Comparison of ENCODE assay signal across 1 cellular context in the genomic region with DNA sequence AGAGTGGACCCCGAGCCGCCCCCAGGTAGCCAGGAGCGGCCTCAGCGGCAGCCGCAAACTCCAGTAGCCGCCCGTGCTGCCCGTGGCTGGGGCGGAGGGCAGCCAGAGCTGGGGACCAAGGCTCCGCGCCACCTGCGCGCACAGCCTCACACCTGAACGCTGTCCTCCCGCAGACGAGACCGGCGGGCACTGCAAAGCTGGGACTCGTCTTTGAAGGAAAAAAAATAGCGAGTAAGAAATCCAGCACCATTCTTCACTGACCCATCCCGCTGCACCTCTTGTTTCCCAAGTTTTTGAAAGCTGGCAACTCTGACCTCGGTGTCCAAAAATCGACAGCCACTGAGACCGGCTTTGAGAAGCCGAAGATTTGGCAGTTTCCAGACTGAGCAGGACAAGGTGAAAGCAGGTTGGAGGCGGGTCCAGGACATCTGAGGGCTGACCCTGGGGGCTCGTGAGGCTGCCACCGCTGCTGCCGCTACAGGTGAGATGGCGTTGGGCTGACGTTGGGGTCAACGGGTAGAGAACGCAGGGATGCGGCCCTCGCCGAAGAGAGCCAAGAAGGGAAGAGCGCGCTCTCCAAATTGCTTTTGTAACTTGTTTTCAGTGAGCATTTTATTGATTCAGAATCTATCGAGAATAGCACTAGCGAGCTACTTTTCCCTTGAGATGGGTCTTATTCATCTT.
A peak's percentile ranks its signal among the peaks of the same experiment; 100 is the strongest.
TF ChIP-seq lines count a peak whose summit lies in the region.

No MANE protein-coding gene starts in this region.

TF ChIP-seq in HepG2, 621 proteins besides CTCF, POLR2A, EP300 and RAD21 (continues in another document):
- TF ChIP-seq, protein P1, sequence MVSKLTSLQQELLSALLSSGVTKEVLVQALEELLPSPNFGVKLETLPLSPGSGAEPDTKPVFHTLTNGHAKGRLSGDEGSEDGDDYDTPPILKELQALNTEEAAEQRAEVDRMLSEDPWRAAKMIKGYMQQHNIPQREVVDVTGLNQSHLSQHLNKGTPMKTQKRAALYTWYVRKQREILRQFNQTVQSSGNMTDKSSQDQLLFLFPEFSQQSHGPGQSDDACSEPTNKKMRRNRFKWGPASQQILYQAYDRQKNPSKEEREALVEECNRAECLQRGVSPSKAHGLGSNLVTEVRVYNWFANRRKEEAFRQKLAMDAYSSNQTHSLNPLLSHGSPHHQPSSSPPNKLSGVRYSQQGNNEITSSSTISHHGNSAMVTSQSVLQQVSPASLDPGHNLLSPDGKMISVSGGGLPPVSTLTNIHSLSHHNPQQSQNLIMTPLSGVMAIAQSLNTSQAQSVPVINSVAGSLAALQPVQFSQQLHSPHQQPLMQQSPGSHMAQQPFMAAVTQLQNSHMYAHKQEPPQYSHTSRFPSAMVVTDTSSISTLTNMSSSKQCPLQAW (CRISPR knock-in tag; IDR thresholded peaks at IDR 0.05): peak; percentile 54; the same call in 1 of the 2 replicates
- TF ChIP-seq ZSCAN9 (CRISPR knock-in tag; IDR thresholded peaks at IDR 0.05; ENCODE audit: borderline replicate concordance) (no peak), ZNF619 (CRISPR knock-in tag; IDR thresholded peaks at IDR 0.05) (no peak), ZNF232 (CRISPR knock-in tag; IDR thresholded peaks at IDR 0.05; ENCODE audit: borderline replicate concordance) (0 out of 2 replicates have a peak, but pooled peaks have one; percentile 21), CCAR2 (optimal IDR thresholded peaks at IDR 0.05; ENCODE audit: low read depth, low read length) (no peak), MAFG (CRISPR knock-in tag; IDR thresholded peaks at IDR 0.05) (no peak), ZC3H13 (CRISPR knock-in tag; IDR thresholded peaks at IDR 0.05) (no peak), HNRNPLL (IDR thresholded peaks at IDR 0.05; ENCODE audit: low read depth, low read length, poor library complexity, severe bottlenecking) (no peak), ZNF891 (CRISPR knock-in tag; IDR thresholded peaks at IDR 0.05) (no peak), KLF12 (CRISPR knock-in tag; IDR thresholded peaks at IDR 0.05; ENCODE audit: borderline replicate concordance) (no peak), ARNTL (CRISPR knock-in tag; IDR thresholded peaks at IDR 0.05) (no peak), MAZ (IDR thresholded peaks at IDR 0.05; ENCODE audit: borderline replicate concordance, low read depth, low read length) (no peak), MAZ (CRISPR knock-in tag; IDR thresholded peaks at IDR 0.05; ENCODE audit: low read depth) (no peak), ZNF547 (CRISPR knock-in tag; IDR thresholded peaks at IDR 0.05) (0 out of 2 replicates have a peak, but pooled peaks have one; percentile 56), ISX (CRISPR knock-in tag; conservative IDR thresholded peaks at IDR 0.05) (no peak), MAFK (conservative IDR thresholded peaks at IDR 0.05 in 1 of 2, IDR thresholded peaks at IDR 0.05 in 1 of 2; ENCODE audit: low read length in 2 of 2) (no peak), MTF2 (CRISPR knock-in tag; IDR thresholded peaks at IDR 0.05; ENCODE audit: borderline replicate concordance) (no peak), RFX1 (IDR thresholded peaks at IDR 0.05) (no peak), JUNB (CRISPR knock-in tag; IDR thresholded peaks at IDR 0.05; ENCODE audit: borderline replicate concordance) (no peak), ZNF121 (CRISPR knock-in tag; IDR thresholded peaks at IDR 0.05) (no peak), KAT7 (CRISPR knock-in tag; IDR thresholded peaks at IDR 0.05; ENCODE audit: borderline replicate concordance) (no peak), ZSCAN20 (CRISPR knock-in tag; IDR thresholded peaks at IDR 0.05; ENCODE audit: borderline replicate concordance) (0 out of 2 replicates have a peak, but pooled peaks have one; percentile 37)
- TF ChIP-seq, protein P2, sequence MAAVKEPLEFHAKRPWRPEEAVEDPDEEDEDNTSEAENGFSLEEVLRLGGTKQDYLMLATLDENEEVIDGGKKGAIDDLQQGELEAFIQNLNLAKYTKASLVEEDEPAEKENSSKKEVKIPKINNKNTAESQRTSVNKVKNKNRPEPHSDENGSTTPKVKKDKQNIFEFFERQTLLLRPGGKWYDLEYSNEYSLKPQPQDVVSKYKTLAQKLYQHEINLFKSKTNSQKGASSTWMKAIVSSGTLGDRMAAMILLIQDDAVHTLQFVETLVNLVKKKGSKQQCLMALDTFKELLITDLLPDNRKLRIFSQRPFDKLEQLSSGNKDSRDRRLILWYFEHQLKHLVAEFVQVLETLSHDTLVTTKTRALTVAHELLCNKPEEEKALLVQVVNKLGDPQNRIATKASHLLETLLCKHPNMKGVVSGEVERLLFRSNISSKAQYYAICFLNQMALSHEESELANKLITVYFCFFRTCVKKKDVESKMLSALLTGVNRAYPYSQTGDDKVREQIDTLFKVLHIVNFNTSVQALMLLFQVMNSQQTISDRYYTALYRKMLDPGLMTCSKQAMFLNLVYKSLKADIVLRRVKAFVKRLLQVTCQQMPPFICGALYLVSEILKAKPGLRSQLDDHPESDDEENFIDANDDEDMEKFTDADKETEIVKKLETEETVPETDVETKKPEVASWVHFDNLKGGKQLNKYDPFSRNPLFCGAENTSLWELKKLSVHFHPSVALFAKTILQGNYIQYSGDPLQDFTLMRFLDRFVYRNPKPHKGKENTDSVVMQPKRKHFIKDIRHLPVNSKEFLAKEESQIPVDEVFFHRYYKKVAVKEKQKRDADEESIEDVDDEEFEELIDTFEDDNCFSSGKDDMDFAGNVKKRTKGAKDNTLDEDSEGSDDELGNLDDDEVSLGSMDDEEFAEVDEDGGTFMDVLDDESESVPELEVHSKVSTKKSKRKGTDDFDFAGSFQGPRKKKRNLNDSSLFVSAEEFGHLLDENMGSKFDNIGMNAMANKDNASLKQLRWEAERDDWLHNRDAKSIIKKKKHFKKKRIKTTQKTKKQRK (IDR thresholded peaks at IDR 0.05; ENCODE audit: low read length): no peak
- TF ChIP-seq, protein P3, sequence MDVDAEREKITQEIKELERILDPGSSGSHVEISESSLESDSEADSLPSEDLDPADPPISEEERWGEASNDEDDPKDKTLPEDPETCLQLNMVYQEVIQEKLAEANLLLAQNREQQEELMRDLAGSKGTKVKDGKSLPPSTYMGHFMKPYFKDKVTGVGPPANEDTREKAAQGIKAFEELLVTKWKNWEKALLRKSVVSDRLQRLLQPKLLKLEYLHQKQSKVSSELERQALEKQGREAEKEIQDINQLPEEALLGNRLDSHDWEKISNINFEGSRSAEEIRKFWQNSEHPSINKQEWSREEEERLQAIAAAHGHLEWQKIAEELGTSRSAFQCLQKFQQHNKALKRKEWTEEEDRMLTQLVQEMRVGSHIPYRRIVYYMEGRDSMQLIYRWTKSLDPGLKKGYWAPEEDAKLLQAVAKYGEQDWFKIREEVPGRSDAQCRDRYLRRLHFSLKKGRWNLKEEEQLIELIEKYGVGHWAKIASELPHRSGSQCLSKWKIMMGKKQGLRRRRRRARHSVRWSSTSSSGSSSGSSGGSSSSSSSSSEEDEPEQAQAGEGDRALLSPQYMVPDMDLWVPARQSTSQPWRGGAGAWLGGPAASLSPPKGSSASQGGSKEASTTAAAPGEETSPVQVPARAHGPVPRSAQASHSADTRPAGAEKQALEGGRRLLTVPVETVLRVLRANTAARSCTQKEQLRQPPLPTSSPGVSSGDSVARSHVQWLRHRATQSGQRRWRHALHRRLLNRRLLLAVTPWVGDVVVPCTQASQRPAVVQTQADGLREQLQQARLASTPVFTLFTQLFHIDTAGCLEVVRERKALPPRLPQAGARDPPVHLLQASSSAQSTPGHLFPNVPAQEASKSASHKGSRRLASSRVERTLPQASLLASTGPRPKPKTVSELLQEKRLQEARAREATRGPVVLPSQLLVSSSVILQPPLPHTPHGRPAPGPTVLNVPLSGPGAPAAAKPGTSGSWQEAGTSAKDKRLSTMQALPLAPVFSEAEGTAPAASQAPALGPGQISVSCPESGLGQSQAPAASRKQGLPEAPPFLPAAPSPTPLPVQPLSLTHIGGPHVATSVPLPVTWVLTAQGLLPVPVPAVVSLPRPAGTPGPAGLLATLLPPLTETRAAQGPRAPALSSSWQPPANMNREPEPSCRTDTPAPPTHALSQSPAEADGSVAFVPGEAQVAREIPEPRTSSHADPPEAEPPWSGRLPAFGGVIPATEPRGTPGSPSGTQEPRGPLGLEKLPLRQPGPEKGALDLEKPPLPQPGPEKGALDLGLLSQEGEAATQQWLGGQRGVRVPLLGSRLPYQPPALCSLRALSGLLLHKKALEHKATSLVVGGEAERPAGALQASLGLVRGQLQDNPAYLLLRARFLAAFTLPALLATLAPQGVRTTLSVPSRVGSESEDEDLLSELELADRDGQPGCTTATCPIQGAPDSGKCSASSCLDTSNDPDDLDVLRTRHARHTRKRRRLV (CRISPR knock-in tag; IDR thresholded peaks at IDR 0.05): no peak
- TF ChIP-seq, protein P4, sequence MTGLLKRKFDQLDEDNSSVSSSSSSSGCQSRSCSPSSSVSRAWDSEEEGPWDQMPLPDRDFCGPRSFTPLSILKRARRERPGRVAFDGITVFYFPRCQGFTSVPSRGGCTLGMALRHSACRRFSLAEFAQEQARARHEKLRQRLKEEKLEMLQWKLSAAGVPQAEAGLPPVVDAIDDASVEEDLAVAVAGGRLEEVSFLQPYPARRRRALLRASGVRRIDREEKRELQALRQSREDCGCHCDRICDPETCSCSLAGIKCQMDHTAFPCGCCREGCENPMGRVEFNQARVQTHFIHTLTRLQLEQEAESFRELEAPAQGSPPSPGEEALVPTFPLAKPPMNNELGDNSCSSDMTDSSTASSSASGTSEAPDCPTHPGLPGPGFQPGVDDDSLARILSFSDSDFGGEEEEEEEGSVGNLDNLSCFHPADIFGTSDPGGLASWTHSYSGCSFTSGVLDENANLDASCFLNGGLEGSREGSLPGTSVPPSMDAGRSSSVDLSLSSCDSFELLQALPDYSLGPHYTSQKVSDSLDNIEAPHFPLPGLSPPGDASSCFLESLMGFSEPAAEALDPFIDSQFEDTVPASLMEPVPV (CRISPR knock-in tag; IDR thresholded peaks at IDR 0.05): no peak
- TF ChIP-seq, protein P5, sequence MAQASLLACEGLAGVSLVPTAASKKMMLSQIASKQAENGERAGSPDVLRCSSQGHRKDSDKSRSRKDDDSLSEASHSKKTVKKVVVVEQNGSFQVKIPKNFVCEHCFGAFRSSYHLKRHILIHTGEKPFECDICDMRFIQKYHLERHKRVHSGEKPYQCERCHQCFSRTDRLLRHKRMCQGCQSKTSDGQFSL (CRISPR knock-in tag; IDR thresholded peaks at IDR 0.05): no peak
- TF ChIP-seq, protein P6, sequence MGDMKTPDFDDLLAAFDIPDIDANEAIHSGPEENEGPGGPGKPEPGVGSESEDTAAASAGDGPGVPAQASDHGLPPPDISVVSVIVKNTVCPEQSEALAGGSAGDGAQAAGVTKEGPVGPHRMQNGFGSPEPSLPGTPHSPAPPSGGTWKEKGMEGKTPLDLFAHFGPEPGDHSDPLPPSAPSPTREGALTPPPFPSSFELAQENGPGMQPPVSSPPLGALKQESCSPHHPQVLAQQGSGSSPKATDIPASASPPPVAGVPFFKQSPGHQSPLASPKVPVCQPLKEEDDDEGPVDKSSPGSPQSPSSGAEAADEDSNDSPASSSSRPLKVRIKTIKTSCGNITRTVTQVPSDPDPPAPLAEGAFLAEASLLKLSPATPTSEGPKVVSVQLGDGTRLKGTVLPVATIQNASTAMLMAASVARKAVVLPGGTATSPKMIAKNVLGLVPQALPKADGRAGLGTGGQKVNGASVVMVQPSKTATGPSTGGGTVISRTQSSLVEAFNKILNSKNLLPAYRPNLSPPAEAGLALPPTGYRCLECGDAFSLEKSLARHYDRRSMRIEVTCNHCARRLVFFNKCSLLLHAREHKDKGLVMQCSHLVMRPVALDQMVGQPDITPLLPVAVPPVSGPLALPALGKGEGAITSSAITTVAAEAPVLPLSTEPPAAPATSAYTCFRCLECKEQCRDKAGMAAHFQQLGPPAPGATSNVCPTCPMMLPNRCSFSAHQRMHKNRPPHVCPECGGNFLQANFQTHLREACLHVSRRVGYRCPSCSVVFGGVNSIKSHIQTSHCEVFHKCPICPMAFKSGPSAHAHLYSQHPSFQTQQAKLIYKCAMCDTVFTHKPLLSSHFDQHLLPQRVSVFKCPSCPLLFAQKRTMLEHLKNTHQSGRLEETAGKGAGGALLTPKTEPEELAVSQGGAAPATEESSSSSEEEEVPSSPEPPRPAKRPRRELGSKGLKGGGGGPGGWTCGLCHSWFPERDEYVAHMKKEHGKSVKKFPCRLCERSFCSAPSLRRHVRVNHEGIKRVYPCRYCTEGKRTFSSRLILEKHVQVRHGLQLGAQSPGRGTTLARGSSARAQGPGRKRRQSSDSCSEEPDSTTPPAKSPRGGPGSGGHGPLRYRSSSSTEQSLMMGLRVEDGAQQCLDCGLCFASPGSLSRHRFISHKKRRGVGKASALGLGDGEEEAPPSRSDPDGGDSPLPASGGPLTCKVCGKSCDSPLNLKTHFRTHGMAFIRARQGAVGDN (CRISPR knock-in tag; IDR thresholded peaks at IDR 0.05): peak; percentile 72
- TF ChIP-seq, protein P7, sequence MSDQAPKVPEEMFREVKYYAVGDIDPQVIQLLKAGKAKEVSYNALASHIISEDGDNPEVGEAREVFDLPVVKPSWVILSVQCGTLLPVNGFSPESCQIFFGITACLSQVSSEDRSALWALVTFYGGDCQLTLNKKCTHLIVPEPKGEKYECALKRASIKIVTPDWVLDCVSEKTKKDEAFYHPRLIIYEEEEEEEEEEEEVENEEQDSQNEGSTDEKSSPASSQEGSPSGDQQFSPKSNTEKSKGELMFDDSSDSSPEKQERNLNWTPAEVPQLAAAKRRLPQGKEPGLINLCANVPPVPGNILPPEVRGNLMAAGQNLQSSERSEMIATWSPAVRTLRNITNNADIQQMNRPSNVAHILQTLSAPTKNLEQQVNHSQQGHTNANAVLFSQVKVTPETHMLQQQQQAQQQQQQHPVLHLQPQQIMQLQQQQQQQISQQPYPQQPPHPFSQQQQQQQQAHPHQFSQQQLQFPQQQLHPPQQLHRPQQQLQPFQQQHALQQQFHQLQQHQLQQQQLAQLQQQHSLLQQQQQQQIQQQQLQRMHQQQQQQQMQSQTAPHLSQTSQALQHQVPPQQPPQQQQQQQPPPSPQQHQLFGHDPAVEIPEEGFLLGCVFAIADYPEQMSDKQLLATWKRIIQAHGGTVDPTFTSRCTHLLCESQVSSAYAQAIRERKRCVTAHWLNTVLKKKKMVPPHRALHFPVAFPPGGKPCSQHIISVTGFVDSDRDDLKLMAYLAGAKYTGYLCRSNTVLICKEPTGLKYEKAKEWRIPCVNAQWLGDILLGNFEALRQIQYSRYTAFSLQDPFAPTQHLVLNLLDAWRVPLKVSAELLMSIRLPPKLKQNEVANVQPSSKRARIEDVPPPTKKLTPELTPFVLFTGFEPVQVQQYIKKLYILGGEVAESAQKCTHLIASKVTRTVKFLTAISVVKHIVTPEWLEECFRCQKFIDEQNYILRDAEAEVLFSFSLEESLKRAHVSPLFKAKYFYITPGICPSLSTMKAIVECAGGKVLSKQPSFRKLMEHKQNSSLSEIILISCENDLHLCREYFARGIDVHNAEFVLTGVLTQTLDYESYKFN (CRISPR knock-in tag; conservative IDR thresholded peaks at IDR 0.05): no peak
